24 cellular contexts compared by ENCODE assay signal in the genomic region with DNA sequence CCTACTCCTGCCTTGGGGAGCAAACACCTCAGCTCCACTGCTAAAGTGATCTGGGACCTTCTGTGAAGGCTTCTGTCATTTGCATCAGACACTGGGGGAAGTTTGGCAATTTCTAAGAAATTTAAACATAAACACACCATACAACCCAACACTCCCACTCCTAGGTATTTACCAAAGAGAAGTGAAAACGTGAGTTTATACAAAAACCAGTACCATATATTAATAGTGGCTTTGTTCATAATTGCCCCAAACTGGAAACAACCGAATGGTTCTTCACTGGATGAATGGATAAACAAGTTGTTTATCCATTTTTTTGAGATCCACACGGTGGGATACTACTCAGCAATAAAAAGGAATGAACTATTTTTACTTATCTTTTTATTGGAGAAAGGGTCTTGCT. TPM values are rescaled to one million over a fixed set of nuclear protein-coding genes. Genes with fewer than 3 reads are reported as not detected.
"Had no signal": no experiment of that assay in that cellular context is flagged by ENCODE, and none has a peak within 500 bp of the region (broad histone marks: within the 10 kb centered on the region; RNA-seq: fewer than 3 reads in every experiment).

No MANE protein-coding gene starts in this region.

- FAIRE-seq: endometrium, keratinocyte had no signal

- H3K27me3 ChIP-seq: colonic mucosa, right lobe of liver, thyroid gland, uterus had no signal

- DNase-seq: activated CD4-positive, alpha-beta T cell treated with anti-CD3 and anti-CD28 coated beads for 1 hour; activated CD4-positive, alpha-beta T cell treated with anti-CD3 and anti-CD28 coated beads, Interleukin-2, amount 50 U/mL, for 48 hours; activated naive CD4-positive, alpha-beta T cell treated with anti-CD3 and anti-CD28 coated beads for 36 hours; activated T-cell treated with anti-CD3 and anti-CD28 coated beads, Interleukin-2, amount 50 U/mL, for 1 hour; aorta; colonic mucosa; erythroblast; foreskin melanocyte; right lobe of liver; stimulated activated CD4-positive, alpha-beta T cell treated with anti-CD3 and anti-CD28 coated beads, Interleukin-4, amount 100 ng/mL, for 4 hours; stimulated activated naive CD4-positive, alpha-beta T cell treated with Interleukin-2 at 50 U/mL for 16 hours; T-helper 2 cell; thyroid gland; uterus; WERI-Rb-1 had no signal

- H3K4me3 Mint-ChIP-seq: activated naive CD4-positive, alpha-beta T cell treated with anti-CD3 and anti-CD28 coated beads for 36 hours; central memory CD8-positive, alpha-beta T cell; mesothelial cell of epicardium; natural killer cell treated with Interleukin-12 subunit alpha and Interleukin-12 subunit beta and Interleukin-15 and Interleukin-18, amount 100 ng/mL, for 72 hours had no signal

- H3K36me3 ChIP-seq: colonic mucosa, right lobe of liver, thyroid gland, uterus, WERI-Rb-1 had no signal

- H3K4me1 ChIP-seq: colonic mucosa, uterus had no signal

- H3K9me3 Mint-ChIP-seq: activated naive CD4-positive, alpha-beta T cell treated with anti-CD3 and anti-CD28 coated beads for 36 hours; central memory CD8-positive, alpha-beta T cell; mesothelial cell of epicardium; natural killer cell treated with Interleukin-12 subunit alpha and Interleukin-12 subunit beta and Interleukin-15 and Interleukin-18, amount 100 ng/mL, for 72 hours had no signal

- H3K9me3 ChIP-seq: colonic mucosa, right lobe of liver, thyroid gland, uterus had no signal

- H3K4me3 ChIP-seq: colonic mucosa, right lobe of liver, smooth muscle cell, thyroid gland, uterus had no signal

- H3K27ac ChIP-seq: colonic mucosa, parathyroid adenoma, right lobe of liver, thyroid gland, uterus, WERI-Rb-1 had no signal

- ATAC-seq: left lobe of liver; natural killer cell treated with Interleukin-12 subunit alpha and Interleukin-12 subunit beta and Interleukin-15 and Interleukin-18, amount 100 ng/mL, for 72 hours; right lobe of liver had no signal

- H3K27me3 Mint-ChIP-seq: central memory CD8-positive, alpha-beta T cell; natural killer cell treated with Interleukin-12 subunit alpha and Interleukin-12 subunit beta and Interleukin-15 and Interleukin-18, amount 100 ng/mL, for 72 hours had no signal

- H3K4me1 Mint-ChIP-seq: mesothelial cell of epicardium had no signal

- H3K36me3 Mint-ChIP-seq: mesothelial cell of epicardium; natural killer cell treated with Interleukin-12 subunit alpha and Interleukin-12 subunit beta and Interleukin-15 and Interleukin-18, amount 100 ng/mL, for 72 hours had no signal

- H3K27ac Mint-ChIP-seq: activated naive CD4-positive, alpha-beta T cell treated with anti-CD3 and anti-CD28 coated beads for 36 hours; mesothelial cell of epicardium; natural killer cell treated with Interleukin-12 subunit alpha and Interleukin-12 subunit beta and Interleukin-15 and Interleukin-18, amount 100 ng/mL, for 72 hours had no signal

RNA-seq across cellular contexts. Expression of gene TYROBP, which starts 7.4 kb away (rescaled TPM):
- total RNA-seq: activated naive CD4-positive, alpha-beta T cell treated with anti-CD3 and anti-CD28 coated beads for 36 hours; lung microvascular endothelial cell; mesothelial cell of epicardium; smooth muscle cell had no signal
- polyA plus RNA-seq: keratinocyte, smooth muscle cell had no signal
